In genomic region chr20:55581519-55581918, GRCh38 we compare ENCODE assay signal across 1 cellular context.
TF ChIP-seq lines count a peak whose summit lies in the region.

No MANE protein-coding gene starts in this region.

TF ChIP-seq in GM12878, 131 proteins besides CTCF, POLR2A, EP300 and RAD21 (continued from another document):
- TF ChIP-seq PRDM15 (CRISPR knock-in tag; IDR thresholded peaks at IDR 0.05), result no peak
